ENCODE assay signal across 25 cellular contexts in the genomic region with DNA sequence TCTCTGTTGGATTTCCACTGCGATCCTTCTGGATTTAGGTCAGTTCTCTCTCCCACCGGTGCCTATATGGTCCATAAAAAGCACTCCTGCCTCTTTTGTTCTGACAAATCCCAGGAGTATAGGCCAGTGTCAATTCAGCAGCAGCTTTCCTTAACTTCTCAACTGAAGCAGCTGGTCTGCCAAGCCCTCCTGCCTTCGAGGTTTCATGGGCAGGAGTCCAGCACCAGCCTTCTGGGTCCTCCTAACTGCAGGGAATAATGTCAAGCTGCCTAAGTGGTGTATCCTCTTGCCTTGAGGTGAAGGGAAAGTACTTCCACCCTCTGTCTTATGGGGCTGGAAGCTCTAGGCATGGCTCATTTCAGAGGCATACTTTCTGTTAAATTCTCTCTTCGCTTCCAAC.
"Had no signal": no experiment of that assay in that cellular context is flagged by ENCODE, and none has a peak within 500 bp of the region (broad histone marks: within the 10 kb centered on the region; RNA-seq: fewer than 3 reads in every experiment).

No MANE protein-coding gene starts in this region.

- H3K27me3 ChIP-seq: esophagus squamous epithelium, heart right ventricle, right atrium auricular region, stomach, testis, tibial artery had no signal

- H3K4me3 ChIP-seq: esophagus squamous epithelium, heart right ventricle, lower lobe of right lung, right atrium auricular region, stomach, testis, tibial artery had no signal

- DNase-seq: cortex of kidney; effector memory CD8-positive, alpha-beta T cell; erythroblast; esophagus squamous epithelium; foreskin melanocyte; glutamatergic neuron; heart right ventricle; hypothalamus; immature natural killer cell; islet precursor cell; left ventricle myocardium superior; lower lobe of right lung; naive B cell; stimulated activated CD4-positive, alpha-beta T cell treated with anti-CD3 and anti-CD28 coated beads, Interleukin-2, amount 100 ng/mL, for 24 hours; stimulated activated CD4-positive, alpha-beta T cell treated with anti-CD3 and anti-CD28 coated beads, Interleukin-4, amount 100 ng/mL, for 24 hours; stimulated activated naive CD4-positive, alpha-beta T cell treated with Interleukin-2 at 50 U/mL for 16 hours; stomach; substantia nigra; testis; tibial artery had no signal

- H3K27ac ChIP-seq: esophagus squamous epithelium, heart right ventricle, lower lobe of right lung, parathyroid adenoma, right atrium auricular region, stomach, testis, tibial artery had no signal

- H3K9ac ChIP-seq: parathyroid adenoma had no signal

- H3K79me2 ChIP-seq: parathyroid adenoma had no signal

- H3K36me3 ChIP-seq: esophagus squamous epithelium, heart right ventricle, lower lobe of right lung, right atrium auricular region, stomach, tibial artery had no signal

- H3K9me3 ChIP-seq: esophagus squamous epithelium, lower lobe of right lung, right atrium auricular region, testis, tibial artery had no signal

- H2AFZ ChIP-seq: parathyroid adenoma had no signal

- H3K4me1 ChIP-seq: esophagus squamous epithelium, heart right ventricle, lower lobe of right lung, parathyroid adenoma, right atrium auricular region, testis, tibial artery had no signal

- ATAC-seq: effector memory CD8-positive, alpha-beta T cell; heart right ventricle; left ventricle myocardium superior; lower lobe of right lung; natural killer cell treated with Interleukin-12 subunit alpha and Interleukin-12 subunit beta and Interleukin-15 and Interleukin-18, amount 100 ng/mL, for 72 hours; sciatic nerve; stimulated activated effector memory CD8-positive, alpha-beta T cell treated with anti-CD3 and anti-CD28 coated beads, Interleukin-12 subunit alpha, Interleukin-12 subunit beta, amount 100 ng/mL, for 72 hours had no signal
